Comparison of ENCODE assay signal across 8 cellular contexts in genomic region chr2:27356382-27357181, GRCh38. TPM values are rescaled to one million over a fixed set of nuclear protein-coding genes. Genes with fewer than 3 reads are reported as not detected.
A peak's percentile ranks its signal among the peaks of the same experiment; 100 is the strongest.
DNase-seq lines count a peak whose midpoint lies in the region; ATAC-seq and TF ChIP-seq lines count a peak whose summit lies in the region.

GTF3C2 (minus strand) TSS chr2:27356764; CDS start chr2:27343554, 13,210 bp downstream.

- POLR2A ChIA-PET in activated CD4-positive, alpha-beta T cell treated with anti-CD3 and anti-CD28 coated beads for 36 hours (lab: Charles Lee): interaction anchor here (1.4 to 2.0 kb wide), 3 partner anchors 13 to 272 kb away, joined by 3 to 10 read pairs (median 5); partner anchors contain the start of genes CCDC121 and GPN1

- H3K4me1 Mint-ChIP-seq in activated CD4-positive, alpha-beta T cell treated with anti-CD3 and anti-CD28 coated beads for 36 hours: peaks cover 50% of the 10 kb centered on the region

- no peaks in the 10 kb centered on the region for H3K27me3 Mint-ChIP-seq in activated CD4-positive, alpha-beta T cell treated with anti-CD3 and anti-CD28 coated beads for 36 hours

- CTCF ChIA-PET in activated CD4-positive, alpha-beta T cell treated with anti-CD3 and anti-CD28 coated beads for 36 hours (lab: Charles Lee): interaction anchor here (0.7 to 1.5 kb wide), 6 partner anchors 11 to 306 kb away, joined by 3 to 5 read pairs (median 4); no protein-coding TSS in a partner anchor

- H3K27ac Mint-ChIP-seq in activated CD4-positive, alpha-beta T cell treated with anti-CD3 and anti-CD28 coated beads for 36 hours: peak within 1 kb of the TSS; percentile 100

- ATAC-seq in HG03442 (IDR thresholded peaks at IDR 0.05; ENCODE audit: unreplicated experiment): peak; percentile 81
- peak; percentile 82 for ATAC-seq in activated CD4-positive, alpha-beta T cell treated with anti-CD3 and anti-CD28 coated beads for 36 hours

- H3K36me3 Mint-ChIP-seq in activated CD4-positive, alpha-beta T cell treated with anti-CD3 and anti-CD28 coated beads for 36 hours (ENCODE audit: low read depth): peaks cover 19% of the 10 kb centered on the region

- peak within 1 kb of the TSS; percentile 98 for H3K4me3 ChIP-seq in choroid plexus epithelial cell (ENCODE audit: low read depth, low read length)

- intact Hi-C loops in activated CD4-positive, alpha-beta T cell treated with anti-CD3 and anti-CD28 coated beads for 36 hours (cut with DNase I, micrococcal nuclease): loop anchor here (1.0 to 5.0 kb wide), 20 partner anchors 14 to 1034 kb away; partner anchors contain the start of genes ATRAID (in 2 of the 2), EIF2B4 (in 2 of the 2), IFT172 (in 2 of the 2) and MPV17 (in 2 of the 2)

- TF ChIP-seq CTCF in choroid plexus epithelial cell (conservative IDR thresholded peaks at IDR 0.05; ENCODE audit: low read depth, low read length): no peak

- H3K9me3 Mint-ChIP-seq in activated CD4-positive, alpha-beta T cell treated with anti-CD3 and anti-CD28 coated beads for 36 hours (ENCODE audit: low read depth): no peaks in the 10 kb centered on the region

- H3K4me3 Mint-ChIP-seq in activated CD4-positive, alpha-beta T cell treated with anti-CD3 and anti-CD28 coated beads for 36 hours: peak within 1 kb of the TSS; percentile 98

- DNase-seq in Ammon's horn (ENCODE audit: low spot score) (peak; percentile 97), GM19238 (ENCODE audit: insufficient read length, low spot score) (peak; percentile 86), NCI-H524 (lab: John Stamatoyannopoulos, UW) (peak; percentile 99), choroid plexus epithelial cell (ENCODE audit: low read depth) (peak; percentile 98), kidney glomerular epithelial cell (lab: John Stamatoyannopoulos, UW) (peak; percentile 98)
- peak; percentile 96 for DNase-seq in activated CD4-positive, alpha-beta T cell treated with anti-CD3 and anti-CD28 coated beads for 36 hours
- peak; percentile 68 to 79 for DNase-seq in stimulated activated CD4-positive, alpha-beta T cell treated with anti-CD3 and anti-CD28 coated beads, Interleukin-1b, Interleukin-23, amount 100 ng/mL, for 1 hour (ENCODE audit: low read depth in 2 of 2)

RNA-seq across cellular contexts. Expression of gene GTF3C2, which starts in this region (rescaled TPM):
- total RNA-seq in activated CD4-positive, alpha-beta T cell treated with anti-CD3 and anti-CD28 coated beads for 36 hours: 10 to 100 TPM; 60.3 to 70.2 TPM

Comparison
In these comparisons a context has a peak if more than half of its experiments do, and no peak if none do; other contexts are left out.
1. Peak in every context shown above with its lines: DNase-seq, ATAC-seq and H3K4me3 ChIP-seq.